In genomic region chr21:44999428-44999971, GRCh38 we compare ENCODE assay signal across 21 cellular contexts. TPM values are rescaled to one million over a fixed set of nuclear protein-coding genes. Genes with fewer than 3 reads are reported as not detected.
DNase-seq lines count a peak whose midpoint lies in the region; ATAC-seq, FAIRE-seq and TF ChIP-seq lines count a peak whose summit lies in the region.
"Had no signal": no experiment of that assay in that cellular context is flagged by ENCODE, and none has a peak within 500 bp of the region (broad histone marks: within the 10 kb centered on the region; RNA-seq: fewer than 3 reads in every experiment).

No MANE protein-coding gene starts in this region.

- BruUV-seq in IMR-90 (replicated peaks; lab: Mats Ljungman, UMichigan) (no TSS peak), HepG2 (replicated peaks; lab: Mats Ljungman, UMichigan) (no TSS peak)

- H3K27me3 ChIP-seq in IMR-90 (ENCODE audit: control insufficient read depth, insufficient read depth, low read length) (peaks cover 18% of the 10 kb centered on the region; the same call in 1 of the 2 replicates), HepG2 (ENCODE audit: control insufficient read depth in 1 of 2, insufficient read depth in 2 of 2, low read length in 2 of 2) (peaks cover 6 to 58% of the 10 kb centered on the region in 2 experiments), sigmoid colon (no peaks in the 10 kb centered on the region)
- H3K27me3 ChIP-seq: SJCRH30 had no signal

- TF ChIP-seq CTCF in activated CD8-positive, alpha-beta T cell treated with anti-CD3 and anti-CD28 coated beads for 36 hours (IDR thresholded peaks at IDR 0.05), result no peak
- TF ChIP-seq CTCF in IMR-90 (conservative IDR thresholded peaks at IDR 0.05; ENCODE audit: low read depth, low read length) (no peak), HepG2 (CRISPR knock-in tag; IDR thresholded peaks at IDR 0.05) (no peak), sigmoid colon (IDR thresholded peaks at IDR 0.05) (no peak)

- H3K9ac ChIP-seq in IMR-90 (ENCODE audit: low read depth, low read length) (no peak overlapping the region), HepG2 (ENCODE audit: insufficient read depth, low read depth, low read length) (no peak overlapping the region)

- H2BK20ac ChIP-seq in IMR-90 (ENCODE audit: low read depth, low read length), result no peak overlapping the region

- no peak overlapping the region for H3K23ac ChIP-seq in IMR-90 (ENCODE audit: low read depth, low read length)

- H3K27me3 Mint-ChIP-seq in activated CD8-positive, alpha-beta T cell treated with anti-CD3 and anti-CD28 coated beads, Interleukin-2, amount 10 ng/mL, durations not matched to agents 7 days and 5 days (ENCODE audit: low read depth), result no peaks in the 10 kb centered on the region
- no peaks in the 10 kb centered on the region for H3K27me3 Mint-ChIP-seq in activated CD8-positive, alpha-beta T cell treated with anti-CD3 and anti-CD28 coated beads for 36 hours

- H3K9me1 ChIP-seq in IMR-90 (ENCODE audit: insufficient read depth, low read length), result no peaks in the 10 kb centered on the region

- no peaks in the 10 kb centered on the region; the same call in 1 of the 2 replicates for H4K20me1 ChIP-seq in IMR-90 (ENCODE audit: insufficient read depth, low read length)
- H4K20me1 ChIP-seq in HepG2 (ENCODE audit: insufficient read depth, low read length), result no peaks in the 10 kb centered on the region

- intact Hi-C loops in activated CD8-positive, alpha-beta T cell treated with anti-CD3 and anti-CD28 coated beads for 36 hours (cut with micrococcal nuclease), result no loop called here
- intact Hi-C loops in IMR-90 (cut with micrococcal nuclease), result no loop called here
- intact Hi-C loops in HepG2 (cut with micrococcal nuclease; ENCODE audit: unreplicated experiment), result no loop called here
- intact Hi-C loops in sigmoid colon (cut with DNase I), result no loop called here

- H3K4me3 Mint-ChIP-seq in activated CD8-positive, alpha-beta T cell treated with anti-CD3 and anti-CD28 coated beads, Interleukin-2, amount 10 ng/mL, durations not matched to agents 7 days and 5 days, result no peak overlapping the region
- no peak overlapping the region for H3K4me3 Mint-ChIP-seq in activated CD8-positive, alpha-beta T cell treated with anti-CD3 and anti-CD28 coated beads for 36 hours
- H3K4me3 Mint-ChIP-seq: CD4-positive, alpha-beta memory T cell; GM23338; HFFc6 had no signal

- H2BK120ac ChIP-seq in IMR-90 (ENCODE audit: low read depth, low read length), result no peak overlapping the region

- H3K56ac ChIP-seq in IMR-90 (ENCODE audit: extremely low read depth, insufficient read depth, low read length), result no peak overlapping the region

- H3K27ac Mint-ChIP-seq in activated CD8-positive, alpha-beta T cell treated with anti-CD3 and anti-CD28 coated beads, Interleukin-2, amount 10 ng/mL, durations not matched to agents 7 days and 5 days, result peak overlapping the region; percentile 43
- no peak overlapping the region for H3K27ac Mint-ChIP-seq in activated CD8-positive, alpha-beta T cell treated with anti-CD3 and anti-CD28 coated beads for 36 hours
- H3K27ac Mint-ChIP-seq: CD4-positive, alpha-beta memory T cell; GM23338; HFFc6 had no signal

- no peak overlapping the region; the same call in 2 of the 3 replicates for H2BK15ac ChIP-seq in IMR-90 (ENCODE audit: low read depth, low read length)

- peak overlapping the region; percentile 21 for H2AFZ ChIP-seq in IMR-90 (replicated peaks; ENCODE audit: low read length, poor library complexity)
- no peak overlapping the region for H2AFZ ChIP-seq in HepG2 (ENCODE audit: low read length)
- H2AFZ ChIP-seq: GM23338 had no signal

- H3K4ac ChIP-seq in IMR-90 (ENCODE audit: low read depth, low read length), result no peak overlapping the region

- no peak for ATAC-seq in activated CD8-positive, alpha-beta T cell treated with anti-CD3 and anti-CD28 coated beads, Interleukin-2, amount 10 ng/mL, durations not matched to agents 7 days and 5 days
- ATAC-seq in activated CD8-positive, alpha-beta T cell treated with anti-CD3 and anti-CD28 coated beads for 36 hours, result no peak
- ATAC-seq in IMR-90 (ENCODE audit: low read depth) (no peak), HepG2 (no peak)
- ATAC-seq: GM23338 had no signal

- POLR2A ChIA-PET in activated CD8-positive, alpha-beta T cell treated with anti-CD3 and anti-CD28 coated beads, Interleukin-2, amount 10 ng/mL, durations not matched to agents 7 days and 5 days (lab: Charles Lee), result no interaction called here
- POLR2A ChIA-PET in activated CD8-positive, alpha-beta T cell treated with anti-CD3 and anti-CD28 coated beads for 36 hours (lab: Charles Lee), result interaction anchor here (0.8 kb wide), 1 partner anchor 126 kb away, joined by 4 read pairs; no protein-coding TSS in a partner anchor
- POLR2A ChIA-PET in IMR-90 (lab: Charles Lee; ENCODE audit: unreplicated experiment), result no interaction called here
- POLR2A ChIA-PET in HepG2 (lab: Yijun Ruan, JAX), result interaction anchor here (1.0 to 1.5 kb wide), 3 partner anchors 10 to 15 kb away, joined by 3 to 12 read pairs (median 3); no protein-coding TSS in a partner anchor

- no peaks in the 10 kb centered on the region for H3K36me3 ChIP-seq in IMR-90 (ENCODE audit: control insufficient read depth, insufficient read depth, low read length)
- H3K36me3 ChIP-seq in HepG2 (replicated peaks in 1 of 2; ENCODE audit: control insufficient read depth in 1 of 2, insufficient read depth in 2 of 2, low read length in 2 of 2), result no peaks in the 10 kb centered on the region
- H3K36me3 ChIP-seq in sigmoid colon, result no peaks in the 10 kb centered on the region
- H3K36me3 ChIP-seq: SJCRH30 had no signal

- CTCF ChIA-PET in activated CD8-positive, alpha-beta T cell treated with anti-CD3 and anti-CD28 coated beads, Interleukin-2, amount 10 ng/mL, durations not matched to agents 7 days and 5 days (lab: Charles Lee), result no interaction called here
- CTCF ChIA-PET in activated CD8-positive, alpha-beta T cell treated with anti-CD3 and anti-CD28 coated beads for 36 hours (lab: Charles Lee), result no interaction called here
- CTCF ChIA-PET in IMR-90 (lab: Yijun Ruan, JAX), result no interaction called here
- CTCF ChIA-PET in HepG2 (lab: Yijun Ruan, JAX; ENCODE audit: low intra/inter-chr PET ratio, low total read pairs), result no interaction called here

- H3K14ac ChIP-seq in IMR-90 (replicated peaks; ENCODE audit: low read depth, low read length), result no peak overlapping the region

- in situ Hi-C loops in IMR-90 (cut with MboI; ENCODE audit: low sequenced_read_pairs) (no loop called here), HepG2 (cut with HindIII; ENCODE audit: extremely low pct_ligation_motif_present, low pct_unique_long_range_greater_than_20kb) (no loop called here)

- no peak for TF ChIP-seq POLR2A in IMR-90 (IDR thresholded peaks at IDR 0.05; ENCODE audit: low read depth, low read length)
- no peak for TF ChIP-seq POLR2A in HepG2 (IDR thresholded peaks at IDR 0.05; ENCODE audit: insufficient read depth in 1 of 2, low read depth in 2 of 2, low read length in 2 of 2)
- TF ChIP-seq POLR2A in sigmoid colon (IDR thresholded peaks at IDR 0.05), result no peak

- TF ChIP-seq RAD21 in IMR-90 (IDR thresholded peaks at IDR 0.05; ENCODE audit: low read length) (no peak), HepG2 (CRISPR knock-in tag; IDR thresholded peaks at IDR 0.05) (no peak)

- no peaks in the 10 kb centered on the region for H3K9me3 Mint-ChIP-seq in activated CD8-positive, alpha-beta T cell treated with anti-CD3 and anti-CD28 coated beads, Interleukin-2, amount 10 ng/mL, durations not matched to agents 7 days and 5 days (ENCODE audit: insufficient read depth)
- no peaks in the 10 kb centered on the region for H3K9me3 Mint-ChIP-seq in activated CD8-positive, alpha-beta T cell treated with anti-CD3 and anti-CD28 coated beads for 36 hours
- H3K9me3 Mint-ChIP-seq: CD4-positive, alpha-beta memory T cell; GM23338; HFFc6 had no signal

- no peak overlapping the region for H4K8ac ChIP-seq in IMR-90 (ENCODE audit: low read depth in 2 of 2, low read length in 2 of 2)

- DNase-seq in activated CD8-positive, alpha-beta T cell treated with anti-CD3 and anti-CD28 coated beads, Interleukin-2, amount 10 ng/mL, durations not matched to agents 7 days and 5 days, result no peak
- DNase-seq in activated CD8-positive, alpha-beta T cell treated with anti-CD3 and anti-CD28 coated beads for 36 hours, result no peak
- DNase-seq in IMR-90 (no peak), HepG2 (ENCODE audit: low spot score) (no peak), sigmoid colon (peak; percentile 57), T1000 (lab: John Stamatoyannopoulos, UW) (no peak), RKO (ENCODE audit: low spot score) (no peak), activated T-cell treated with anti-CD3 and anti-CD28 coated beads for 4 hours (no peak)
- DNase-seq: CD4-positive, alpha-beta memory T cell; DND-41; GF-D8; HFFc6; KBM-7; NCI-H1092 treated with DMSO at 0.1 percent for 48 hours; NCI-H1694 treated with DMSO at 0.1 percent for 48 hours; NCI-H446; NCI-H748 treated with DMSO at 0.1 percent for 48 hours; SJCRH30 had no signal

- H3K4me1 ChIP-seq in IMR-90 (ENCODE audit: control insufficient read depth, insufficient read depth, low read length) (peaks cover 3% of the 10 kb centered on the region), HepG2 (ENCODE audit: insufficient read depth, low read length) (peaks cover 55% of the 10 kb centered on the region), sigmoid colon (peaks cover 0 to 59% (median 49%) of the 10 kb centered on the region in 4 donors)

- dilution Hi-C loops in IMR-90 (cut with HindIII; ENCODE audit: low sequenced_read_pairs, unreplicated experiment), result no loop called here

- H2AK9ac ChIP-seq in IMR-90 (replicated peaks; ENCODE audit: low read depth, low read length, poor library complexity), result no peak overlapping the region

- WGBS in IMR-90 (ENCODE audit: extremely low coverage in 2 of 2, insufficient read length in 1 of 2), 2 experiments, result 93% methylated on average over 5 of the region's 17 CpGs; no CpG with 5 or more reads in 1 of the 2 experiments
- 45% methylated on average over 4 of the region's 17 CpGs for WGBS in HepG2 (ENCODE audit: low lambda C conversion rate)
- 74 to 84% methylated on average over 17 of the region's 17 CpGs for WGBS in sigmoid colon, 2 donors

- H3K27ac ChIP-seq in IMR-90 (ENCODE audit: insufficient read depth, low read length), result no peak overlapping the region
- no peak overlapping the region for H3K27ac ChIP-seq in HepG2 (ENCODE audit: extremely low read length, insufficient read depth, low read length)
- H3K27ac ChIP-seq in sigmoid colon, result no peak overlapping the region
- H3K27ac ChIP-seq: SJCRH30 had no signal

- no peak overlapping the region for H3K18ac ChIP-seq in IMR-90 (ENCODE audit: low read depth, low read length)

- H4K5ac ChIP-seq in IMR-90 (ENCODE audit: low read depth, low read length), result no peak overlapping the region

- FAIRE-seq in HepG2 (lab: Jason Lieb, UNC), result no peak
- FAIRE-seq: A204.1, HTR-8/SVneo had no signal

- H3K4me3 ChIP-seq in IMR-90 (ENCODE audit: insufficient read depth, low read depth, low read length) (no peak overlapping the region), HepG2 (replicated peaks in 1 of 3; ENCODE audit: insufficient read depth in 1 of 3, low read depth in 2 of 3, low read length in 3 of 3) (no peak overlapping the region), sigmoid colon (no peak overlapping the region)
- H3K4me3 ChIP-seq: GM23338, SJCRH30 had no signal

- H3K79me2 ChIP-seq in HepG2 (ENCODE audit: insufficient read depth, low read length), result no peaks in the 10 kb centered on the region

- H3K4me2 ChIP-seq in IMR-90 (ENCODE audit: low read depth, low read length), result no peak overlapping the region
- no peak overlapping the region for H3K4me2 ChIP-seq in HepG2 (ENCODE audit: low read depth, low read length)
- H3K4me2 ChIP-seq: GM23338 had no signal

- H3K36me3 Mint-ChIP-seq in activated CD8-positive, alpha-beta T cell treated with anti-CD3 and anti-CD28 coated beads, Interleukin-2, amount 10 ng/mL, durations not matched to agents 7 days and 5 days (ENCODE audit: low read depth), result no peaks in the 10 kb centered on the region
- no peaks in the 10 kb centered on the region for H3K36me3 Mint-ChIP-seq in activated CD8-positive, alpha-beta T cell treated with anti-CD3 and anti-CD28 coated beads for 36 hours (ENCODE audit: low read depth)
- H3K36me3 Mint-ChIP-seq: CD4-positive, alpha-beta memory T cell had no signal

- H3K9me3 ChIP-seq in IMR-90 (ENCODE audit: control insufficient read depth, insufficient read depth, low read length) (peaks cover 7% of the 10 kb centered on the region; the same call in 1 of the 2 replicates), HepG2 (ENCODE audit: low read length) (no peaks in the 10 kb centered on the region), sigmoid colon (no peaks in the 10 kb centered on the region)
- H3K9me3 ChIP-seq: SJCRH30 had no signal

- peak overlapping the region; percentile 63; the same call in 1 of the 2 replicates for H2AK5ac ChIP-seq in IMR-90 (ENCODE audit: low read depth, low read length)

- no peak for TF ChIP-seq EP300 in HepG2 (IDR thresholded peaks at IDR 0.05; ENCODE audit: low read depth in 2 of 2, low read length in 2 of 2)
- TF ChIP-seq EP300 in HepG2 (CRISPR knock-in tag; IDR thresholded peaks at IDR 0.05; ENCODE audit: borderline replicate concordance), result no peak
- no peak for TF ChIP-seq EP300 in sigmoid colon (IDR thresholded peaks at IDR 0.05)

- H3K4me1 Mint-ChIP-seq in activated CD8-positive, alpha-beta T cell treated with anti-CD3 and anti-CD28 coated beads, Interleukin-2, amount 10 ng/mL, durations not matched to agents 7 days and 5 days (ENCODE audit: low read depth), result no peaks in the 10 kb centered on the region
- peaks cover under 1% of the 10 kb centered on the region for H3K4me1 Mint-ChIP-seq in activated CD8-positive, alpha-beta T cell treated with anti-CD3 and anti-CD28 coated beads for 36 hours (ENCODE audit: low read depth)
- H3K4me1 Mint-ChIP-seq: CD4-positive, alpha-beta memory T cell had no signal

- H4K91ac ChIP-seq in IMR-90 (ENCODE audit: insufficient read depth, low read depth, low read length), result no peak overlapping the region

- H3K79me1 ChIP-seq in IMR-90 (ENCODE audit: low read depth in 1 of 2, low read length in 2 of 2), result no peaks in the 10 kb centered on the region

- no peak overlapping the region for H2BK5ac ChIP-seq in IMR-90 (ENCODE audit: low read depth, low read length, poor library complexity, severe bottlenecking)

RNA-seq across cellular contexts. Expression of gene SLX9, which starts 59.7 kb away (rescaled TPM):
- 10 to 100 TPM; 56.6 to 60.4 TPM for total RNA-seq in activated CD8-positive, alpha-beta T cell treated with anti-CD3 and anti-CD28 coated beads, Interleukin-2, amount 10 ng/mL, durations not matched to agents 7 days and 5 days
- total RNA-seq in activated CD8-positive, alpha-beta T cell treated with anti-CD3 and anti-CD28 coated beads for 36 hours, result 10 to 100 TPM; 76.0 to 76.5 TPM
- 10.4 and 17.5 TPM in 2 replicates for total RNA-seq in IMR-90 (2012; rRNA removed)
- 21.7 and 27.4 TPM in 2 replicates for polyA plus RNA-seq in IMR-90 (2012; rRNA removed)
- 29.5 and 45.6 TPM in 2 replicates for polyA plus RNA-seq in IMR-90 (2012; cell fraction: cytosol; rRNA removed)
- polyA plus RNA-seq in IMR-90 (2012; cell fraction: nucleus; rRNA removed; ENCODE audit: low replicate concordance), result 26.6 and 28.5 TPM in 2 replicates
- 47.1 and 51.5 TPM in 2 replicates for total RNA-seq in HepG2 (2016; rRNA removed; fragmentation: Illumina TruSeq; extraction: Trizol)
- total RNA-seq in HepG2 (2016; cell fraction: cytosol; rRNA removed; fragmentation: Illumina TruSeq; extraction: Trizol; ENCODE audit: low read depth), result 43.4 and 50.9 TPM in 2 replicates
- total RNA-seq in HepG2 (2016; cell fraction: insoluble cytoplasmic fraction; rRNA removed; fragmentation: Illumina TruSeq; extraction: Trizol), result 51.9 and 55.4 TPM in 2 replicates
- 31.2 and 37.8 TPM in 2 replicates for total RNA-seq in HepG2 (2016; cell fraction: membrane; rRNA removed; fragmentation: Illumina TruSeq; extraction: Trizol)
- total RNA-seq in HepG2 (2016; cell fraction: nucleus; rRNA removed; fragmentation: Illumina TruSeq; extraction: Trizol), result 17.3 and 20.5 TPM in 2 replicates
- 21.0 and 22.6 TPM in 2 replicates for polyA plus RNA-seq in HepG2 (2011; rRNA removed)
- polyA plus RNA-seq in HepG2 (2011; cell fraction: cytosol; rRNA removed), result 32.4 and 47.0 TPM in 2 replicates
- polyA plus RNA-seq in HepG2 (2011; cell fraction: nucleus; rRNA removed), result 22.9 and 26.2 TPM in 2 replicates
- 22.9 TPM in 2 replicates for polyA plus RNA-seq in HepG2 (2012)
- polyA plus RNA-seq in HepG2 (2016; cell fraction: cytosol; fragmentation: Illumina TruSeq; extraction: Trizol; ENCODE audit: low read depth), result 43.3 and 45.1 TPM in 2 replicates
- polyA plus RNA-seq in HepG2 (2016; cell fraction: insoluble cytoplasmic fraction; fragmentation: Illumina TruSeq; extraction: Trizol; ENCODE audit: low read depth), result 53.9 and 57.5 TPM in 2 replicates
- polyA plus RNA-seq in HepG2 (2016; cell fraction: membrane; fragmentation: Illumina TruSeq; extraction: Trizol; ENCODE audit: low read depth), result 27.6 and 29.8 TPM in 2 replicates
- polyA plus RNA-seq in HepG2 (2016; cell fraction: nucleus; fragmentation: Illumina TruSeq; extraction: Trizol; ENCODE audit: insufficient read depth, low read depth), result 35.4 and 41.4 TPM in 2 replicates
- 14.1 and 17.2 TPM in 2 replicates for polyA minus RNA-seq in HepG2 (2011; rRNA and poly(A)+ RNA removed; ENCODE audit: low replicate concordance)
- polyA minus RNA-seq in HepG2 (2011; cell fraction: cytosol; rRNA and poly(A)+ RNA removed), result 15.8 and 22.1 TPM in 2 replicates
- 5.8 and 8.6 TPM in 2 replicates for polyA minus RNA-seq in HepG2 (2011; cell fraction: nucleus; rRNA and poly(A)+ RNA removed)
- 10 to 100 TPM; 18.3 to 38.8 (median 22.0) TPM for total RNA-seq in sigmoid colon
- 10 to 100 TPM in 2 of 3 donors, 1 to 10 TPM in 1; 9.7 to 31.9 (median 15.0) TPM for polyA plus RNA-seq in sigmoid colon

Comparison
In these comparisons a context has a peak if more than half of its experiments do, and no peak if none do; other contexts are left out.
1. POLR2A ChIA-PET loops: an anchor here in activated CD8-positive, alpha-beta T cell treated with anti-CD3 and anti-CD28 coated beads for 36 hours (0.8 kb wide) and HepG2 (1.0 to 1.5 kb wide); none called in activated CD8-positive, alpha-beta T cell treated with anti-CD3 and anti-CD28 coated beads, Interleukin-2, amount 10 ng/mL, durations not matched to agents 7 days and 5 days and IMR-90.